ENCODE assay signal across 8 cellular contexts in genomic region chr9:124941689-124942561, GRCh38. TPM values are rescaled to one million over a fixed set of nuclear protein-coding genes. Genes with fewer than 3 reads are reported as not detected.
DNase-seq lines count a peak whose midpoint lies in the region; ATAC-seq and TF ChIP-seq lines count a peak whose summit lies in the region.

No MANE protein-coding gene starts in this region.

- H3K36me3 ChIP-seq in SJSA1 = no peaks in the 10 kb centered on the region
- no peaks in the 10 kb centered on the region for H3K36me3 ChIP-seq in parathyroid adenoma (ENCODE audit: control insufficient read depth, insufficient read depth, low read length)

- H3K27ac Mint-ChIP-seq in activated naive CD4-positive, alpha-beta T cell treated with anti-CD3 and anti-CD28 coated beads, Interleukin-2, amount 50 U/mL, for 24 hours = peak overlapping the region; percentile 99
- peak overlapping the region; percentile 96 for H3K27ac Mint-ChIP-seq in type B pancreatic cell

- no peaks in the 10 kb centered on the region for H3K9me3 Mint-ChIP-seq in activated naive CD4-positive, alpha-beta T cell treated with anti-CD3 and anti-CD28 coated beads, Interleukin-2, amount 50 U/mL, for 24 hours
- no peaks in the 10 kb centered on the region for H3K9me3 Mint-ChIP-seq in type B pancreatic cell

- H3K4me1 ChIP-seq in SJSA1 (replicated peaks) (peaks cover 17% of the 10 kb centered on the region), parathyroid adenoma (no peaks in the 10 kb centered on the region)

- TF ChIP-seq CTCF in parathyroid adenoma (IDR thresholded peaks at IDR 0.05) = no peak
- no peak for TF ChIP-seq CTCF in type B pancreatic cell (conservative IDR thresholded peaks at IDR 0.05)

- DNase-seq in NCI-H2107 (lab: John Stamatoyannopoulos, UW) = peak; percentile 8
- DNase-seq in NCI-H2107 treated with DMSO at 0.1 percent for 48 hours (lab: John Stamatoyannopoulos, UW; ENCODE audit: unreplicated experiment) = no peak
- peak; percentile 67 to 72 for DNase-seq in SJSA1 (ENCODE audit: low read depth in 1 of 2, low spot score in 2 of 2)
- peak; percentile 76 for DNase-seq in Right ventricle myocardium superior
- no peak for DNase-seq in type B pancreatic cell (ENCODE audit: extremely low spot score, unreplicated experiment)

- H2AFZ ChIP-seq in parathyroid adenoma = peak overlapping the region; percentile 79

- H3K27ac ChIP-seq in SJSA1 = peak overlapping the region; percentile 69
- H3K27ac ChIP-seq in parathyroid adenoma = peak overlapping the region; percentile 85

- H3K27me3 Mint-ChIP-seq in activated naive CD4-positive, alpha-beta T cell treated with anti-CD3 and anti-CD28 coated beads, Interleukin-2, amount 50 U/mL, for 24 hours = no peaks in the 10 kb centered on the region
- H3K27me3 Mint-ChIP-seq in type B pancreatic cell = no peaks in the 10 kb centered on the region

- H3K4me3 ChIP-seq in SJSA1 = peak overlapping the region; percentile 64
- H3K4me3 ChIP-seq in parathyroid adenoma (ENCODE audit: low read depth, low read length) = peak overlapping the region; percentile 74

- peaks cover 5% of the 10 kb centered on the region for H3K36me3 Mint-ChIP-seq in activated naive CD4-positive, alpha-beta T cell treated with anti-CD3 and anti-CD28 coated beads, Interleukin-2, amount 50 U/mL, for 24 hours
- H3K36me3 Mint-ChIP-seq in type B pancreatic cell = no peaks in the 10 kb centered on the region

- no peaks in the 10 kb centered on the region for H3K79me2 ChIP-seq in parathyroid adenoma

- peak overlapping the region; percentile 83 for H3K4me2 ChIP-seq in parathyroid adenoma (ENCODE audit: low read length)

- H3K9me3 ChIP-seq in SJSA1 (replicated peaks) = no peaks in the 10 kb centered on the region
- H3K9me3 ChIP-seq in parathyroid adenoma (ENCODE audit: control insufficient read depth, low read length) = no peaks in the 10 kb centered on the region

- H3K4me1 Mint-ChIP-seq in activated naive CD4-positive, alpha-beta T cell treated with anti-CD3 and anti-CD28 coated beads, Interleukin-2, amount 50 U/mL, for 24 hours = peaks cover 30% of the 10 kb centered on the region
- H3K4me1 Mint-ChIP-seq in type B pancreatic cell (ENCODE audit: unreplicated experiment) = peaks cover 19% of the 10 kb centered on the region

- intact Hi-C loops in Right ventricle myocardium superior (cut with DNase I) = loop anchor here (5.0 kb wide), 1 partner anchor 200 kb away; the partner anchor contains the start of gene SCAI

- no peaks in the 10 kb centered on the region for H3K27me3 ChIP-seq in SJSA1 (replicated peaks)
- H3K27me3 ChIP-seq in parathyroid adenoma (ENCODE audit: control insufficient read depth, insufficient read depth, low read length) = no peaks in the 10 kb centered on the region

- H3K4me3 Mint-ChIP-seq in activated naive CD4-positive, alpha-beta T cell treated with anti-CD3 and anti-CD28 coated beads, Interleukin-2, amount 50 U/mL, for 24 hours = peak overlapping the region; percentile 98
- peak overlapping the region; percentile 98 for H3K4me3 Mint-ChIP-seq in type B pancreatic cell

- H3K9ac ChIP-seq in parathyroid adenoma = peak overlapping the region; percentile 39

- ATAC-seq in HG03135 (IDR thresholded peaks at IDR 0.05; ENCODE audit: unreplicated experiment) (peak; percentile 28), Right ventricle myocardium superior (ENCODE audit: poor library complexity) (peak; percentile 39)

RNA-seq across cellular contexts. Expression of gene GOLGA1, which starts 1.0 kb away (rescaled TPM):
- total RNA-seq in SJSA1 (2014; rRNA removed; shearing (Covaris generic)) = 7.6 and 8.5 TPM in 2 replicates
- total RNA-seq in Right ventricle myocardium superior (16.1 TPM), type B pancreatic cell (ENCODE audit: low replicate concordance) (18.4 and 22.6 TPM in 2 replicates)

Comparison
In these comparisons a context has a peak if more than half of its experiments do, and no peak if none do; other contexts are left out.
1. DNase-seq: peak in NCI-H2107 (single experiment), SJSA1 (2 of 2) and Right ventricle myocardium superior (single experiment); none in NCI-H2107 treated with DMSO at 0.1 percent for 48 hours (single experiment) and type B pancreatic cell (single experiment).